11 cellular contexts compared by ENCODE assay signal in genomic region chr15:31268108-31268501, GRCh38. TPM values are rescaled to one million over a fixed set of nuclear protein-coding genes. Genes with fewer than 3 reads are reported as not detected.
DNase-seq lines count a peak whose midpoint lies in the region; ATAC-seq lines count a peak whose summit lies in the region.
"Had no signal": no experiment of that assay in that cellular context is flagged by ENCODE, and none has a peak within 500 bp of the region (broad histone marks: within the 10 kb centered on the region; RNA-seq: fewer than 3 reads in every experiment).

No MANE protein-coding gene starts in this region.

- WGBS in thymus = 96% methylated on average over 2 of the region's 2 CpGs

- no peaks in the 10 kb centered on the region for H3K36me3 ChIP-seq in thymus (ENCODE audit: control insufficient read depth, insufficient read depth)
- H3K36me3 ChIP-seq: tibial nerve had no signal

- H3K27me3 ChIP-seq in thymus (ENCODE audit: control insufficient read depth, insufficient read depth) = no peaks in the 10 kb centered on the region
- H3K27me3 ChIP-seq: tibial nerve had no signal

- H3K4me3 Mint-ChIP-seq in T-helper 17 cell = no peak overlapping the region
- H3K4me3 Mint-ChIP-seq in memory B cell = no peak overlapping the region
- H3K4me3 Mint-ChIP-seq: neural crest cell had no signal

- H3K4me1 ChIP-seq in thymus (ENCODE audit: control insufficient read depth, insufficient read depth, low read length) = peaks cover 87% of the 10 kb centered on the region

- no peaks in the 10 kb centered on the region for H3K9me3 Mint-ChIP-seq in memory B cell
- H3K9me3 Mint-ChIP-seq: neural crest cell had no signal

- no peaks in the 10 kb centered on the region for H3K36me3 Mint-ChIP-seq in T-helper 17 cell (ENCODE audit: low read depth)
- H3K36me3 Mint-ChIP-seq in memory B cell = no peaks in the 10 kb centered on the region

- no peaks in the 10 kb centered on the region for H3K9me3 ChIP-seq in T-helper 17 cell (ENCODE audit: control insufficient read depth, low read length, poor library complexity, severe bottlenecking)
- no peaks in the 10 kb centered on the region for H3K9me3 ChIP-seq in thymus (ENCODE audit: control insufficient read depth)

- ATAC-seq in T-helper 17 cell = no peak
- ATAC-seq in memory B cell (ENCODE audit: low read depth) = no peak
- no peak for ATAC-seq in HG02642 (IDR thresholded peaks at IDR 0.05; ENCODE audit: poor library complexity, unreplicated experiment)

- H3K27ac Mint-ChIP-seq in T-helper 17 cell = peak overlapping the region; percentile 95
- peak overlapping the region; percentile 48 for H3K27ac Mint-ChIP-seq in memory B cell

- peak; percentile 61 for DNase-seq in activated effector memory CD4-positive, alpha-beta T cell treated with anti-CD3 and anti-CD28 coated beads, Interleukin-2, amount 50 U/mL, for 16 hours
- no peak for DNase-seq in activated effector memory CD4-positive, alpha-beta T cell treated with Interleukin-2 at 50 U/mL for 16 hours
- DNase-seq in T-helper 17 cell (no peak), memory B cell (ENCODE audit: low spot score in 2 of 2) (peak in 1 of 2 donors; percentile 9), NCI-H1417 (lab: John Stamatoyannopoulos, UW) (no peak)
- no peak for DNase-seq in activated CD4-positive, CD25-positive, alpha-beta regulatory T cell treated with anti-CD3 and anti-CD28 coated beads, Interleukin-2, amount 50 U/mL, for 72 hours
- DNase-seq: NK-92 treated with Interleukin-12 subunit alpha and Interleukin-12 subunit beta, amount 100 ng/mL, for 24 hours had no signal

- H3K4me1 Mint-ChIP-seq in T-helper 17 cell = peaks cover 54% of the 10 kb centered on the region
- peaks cover 61% of the 10 kb centered on the region for H3K4me1 Mint-ChIP-seq in memory B cell

- peak overlapping the region; percentile 83 for H3K27ac ChIP-seq in thymus (ENCODE audit: low read depth)
- H3K27ac ChIP-seq: tibial nerve had no signal

- H3K4me3 ChIP-seq in thymus (ENCODE audit: low read length) = no peak overlapping the region
- H3K4me3 ChIP-seq: tibial nerve had no signal

- H3K27me3 Mint-ChIP-seq in T-helper 17 cell (no peaks in the 10 kb centered on the region), memory B cell (no peaks in the 10 kb centered on the region)

RNA-seq across cellular contexts. Expression of gene KLF13, which starts 58.5 kb away (rescaled TPM):
- total RNA-seq in T-helper 17 cell = 100 to 1,000 TPM; 184 to 226 TPM
- 107 TPM for polyA plus RNA-seq in thymus
